2 cellular contexts compared by ENCODE assay signal in the genomic region with DNA sequence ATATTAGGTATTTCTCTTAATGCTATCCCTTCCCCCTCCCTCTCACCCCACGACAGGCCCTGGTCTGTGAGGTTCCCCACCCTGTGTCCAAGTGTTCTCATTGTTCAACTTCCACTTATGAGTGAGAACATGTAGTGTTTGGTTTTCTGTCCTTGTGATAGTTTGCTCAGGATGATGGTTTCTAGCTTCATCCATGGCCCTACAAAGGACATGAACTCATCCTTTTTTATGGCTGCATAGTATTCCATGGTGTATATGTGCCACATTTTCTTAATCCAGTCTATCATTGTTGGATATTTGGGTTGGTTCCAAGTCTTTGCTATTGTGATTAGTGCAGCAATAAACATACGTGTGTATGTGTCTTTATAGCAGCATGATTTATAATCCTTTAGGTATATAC. TPM values are rescaled to one million over a fixed set of nuclear protein-coding genes. Genes with fewer than 3 reads are reported as not detected.
DNase-seq lines count a peak whose midpoint lies in the region; ATAC-seq, FAIRE-seq and TF ChIP-seq lines count a peak whose summit lies in the region.
"Not testable (repeated sequence)": the region's sequence is repeated elsewhere in the genome, so short reads cannot be mapped to it uniquely, and the experiment has no call there.

No MANE protein-coding gene starts in this region.

- H3K79me2 ChIP-seq in K562 (ENCODE audit: control insufficient read depth, insufficient read depth, low read length), result not testable (repeated sequence)

- WGBS in K562 (ENCODE audit: insufficient coverage, low coverage, missing lambda C conversion rate), result 82% methylated on average over 2 of the region's 2 CpGs

- not testable (repeated sequence) for H3K9me3 ChIP-seq in HEK293 (ENCODE audit: control insufficient read depth, insufficient read depth, low read depth, low read length); K562 (replicated peaks; ENCODE audit: control insufficient read depth, insufficient read depth, low read depth, low read length)

- CTCF ChIA-PET in HEK293 (lab: Yijun Ruan, JAX), result interaction anchor here (0.6 to 1.2 kb wide), 2 partner anchors 11 to 52 kb away, joined by 3 to 4 read pairs; no protein-coding TSS in a partner anchor
- CTCF ChIA-PET in K562 (lab: Yijun Ruan, JAX; ENCODE audit: low intra/inter-chr PET ratio), result not testable (repeated sequence)

- not testable (repeated sequence) for TF ChIP-seq POLR2A in K562 (conservative IDR thresholded peaks at IDR 0.05)

- intact Hi-C loops in K562 (cut with micrococcal nuclease), result not testable (repeated sequence)

- FAIRE-seq in K562 (lab: Jason Lieb, UNC), result not testable (repeated sequence)

- H3K4me2 ChIP-seq in K562 (ENCODE audit: insufficient read depth, low read length), result not testable (repeated sequence)

- not testable (repeated sequence) for TF ChIP-seq RAD21 in K562 (CRISPR knock-in tag; conservative IDR thresholded peaks at IDR 0.05 in 1 of 2, IDR thresholded peaks at IDR 0.05 in 1 of 2)

- TF ChIP-seq EP300 in K562 (IDR thresholded peaks at IDR 0.05; ENCODE audit: low read length), result not testable (repeated sequence)

- not testable (repeated sequence) for H4K20me1 ChIP-seq in K562 (replicated peaks; ENCODE audit: control insufficient read depth, insufficient read depth, low read length)

- not testable (repeated sequence) for DNase-seq in K562 (ENCODE audit: extremely low read depth in 1 of 4, low spot score in 3 of 4)

- ATAC-seq in K562, result not testable (repeated sequence)

- not testable (repeated sequence) for H3K4me1 ChIP-seq in HEK293 (ENCODE audit: control insufficient read depth, insufficient read depth, low read length); K562 (replicated peaks in 1 of 2; ENCODE audit: control insufficient read depth in 2 of 2, insufficient read depth in 2 of 2, low read length in 2 of 2)

- TF ChIP-seq CTCF in HEK293 (tag by site-specific recombination; IDR thresholded peaks at IDR 0.05); K562 (IDR thresholded peaks at IDR 0.05 in 2 of 3, conservative IDR thresholded peaks at IDR 0.05 in 1 of 3; ENCODE audit: insufficient read depth in 2 of 3, low read depth in 1 of 3, low read length in 3 of 3): not testable (repeated sequence)

- POLR2A ChIA-PET in HEK293 (lab: Yijun Ruan, JAX); K562 (lab: Yijun Ruan, JAX): not testable (repeated sequence)

- not testable (repeated sequence) for BruUV-seq in K562 (replicated peaks; lab: Mats Ljungman, UMichigan)

- H2AFZ ChIP-seq in K562 (ENCODE audit: low read depth, low read length), result not testable (repeated sequence)

- in situ Hi-C loops in K562 (cut with MboI), result not testable (repeated sequence)

- not testable (repeated sequence) for H3K27me3 ChIP-seq in K562 (ENCODE audit: control insufficient read depth in 2 of 2, insufficient read depth in 2 of 2, low read length in 2 of 2)

- not testable (repeated sequence) for H3K4me3 ChIP-seq in HEK293 (ENCODE audit: low read depth, low read length); K562

- H3K36me3 ChIP-seq in HEK293 (ENCODE audit: control insufficient read depth in 2 of 2, insufficient read depth in 1 of 2, low read length in 2 of 2) (peaks cover 0 to 19% of the 10 kb centered on the region in 2 experiments; a peak in 2 of 3 replicates), K562 (ENCODE audit: control insufficient read depth, insufficient read depth, low read length) (peaks cover 23% of the 10 kb centered on the region; the same call in 2 of the 3 replicates)

- H3K9me1 ChIP-seq in K562 (ENCODE audit: control insufficient read depth, insufficient read depth, low read length), result not testable (repeated sequence)

- not testable (repeated sequence) for H3K27ac ChIP-seq in HEK293 (ENCODE audit: extremely low read depth, low read depth, low read length); K562 (ENCODE audit: extremely low read depth, low read depth, low read length)

- H3K9ac ChIP-seq in K562 (ENCODE audit: insufficient read depth in 1 of 2, low read depth in 2 of 2, low read length in 2 of 2), result not testable (repeated sequence)

TF ChIP-seq in HEK293, 187 proteins besides CTCF, POLR2A, EP300 and RAD21:
- peak; percentile 87 for TF ChIP-seq ZNF146 (tag by site-specific recombination; IDR thresholded peaks at IDR 0.05)

TF ChIP-seq in K562, 482 proteins besides CTCF, POLR2A, EP300 and RAD21:
- TF ChIP-seq ZNF146 (CRISPR knock-in tag; IDR thresholded peaks at IDR 0.05; ENCODE audit: unreplicated experiment) (peak; percentile 72), BCOR (IDR thresholded peaks at IDR 0.05) (peak; percentile 48; the same call in 1 of the 2 replicates), KDM1A (IDR thresholded peaks at IDR 0.05) (peak; percentile 11 to 32; a peak in 1 of 4 replicates)

RNA-seq across cellular contexts. Expression of gene TMEM38B, which starts 37.1 kb away (rescaled TPM):
- 41.8 and 56.7 TPM in 2 replicates for total RNA-seq in K562 (2011; cell fraction: chromatin; rRNA removed; ENCODE audit: low replicate concordance)
- total RNA-seq in K562 (2011; cell fraction: nucleolus; rRNA removed), result 52.4 and 57.4 TPM in 2 replicates
- 60.9 and 68.8 TPM in 2 replicates for total RNA-seq in K562 (2011; cell fraction: nucleoplasm; rRNA removed)
- 37.1 and 38.5 TPM in 2 replicates for total RNA-seq in K562 (2014; rRNA removed)
- 37.0 and 39.7 TPM in 2 replicates for total RNA-seq in K562 (2014; rRNA removed; fragmentation: Illumina TruSeq; extraction: Trizol)
- total RNA-seq in K562 (2015; rRNA removed; fragmentation: Illumina TruSeq; extraction: Trizol), result 22.3 and 26.0 TPM in 2 replicates
- 46.3 and 52.9 TPM in 2 replicates for total RNA-seq in K562 (2021)
- polyA plus RNA-seq in K562 (2011; rRNA removed), result 42.1 and 54.9 TPM in 2 replicates
- polyA plus RNA-seq in K562 (2011; cell fraction: cytosol; rRNA removed), result 27.6 and 38.7 TPM in 2 replicates
- 13.4 and 15.0 TPM in 2 replicates for polyA plus RNA-seq in K562 (2011; cell fraction: nucleus; rRNA removed)
- 22.3 and 31.3 TPM in 2 replicates for polyA plus RNA-seq in K562 (2012)
- polyA plus RNA-seq in K562 (2014; fragmentation: Illumina TruSeq; extraction: Trizol), result 26.6 and 34.6 TPM in 2 replicates
- 10 to 100 TPM; 42.0 to 57.5 TPM for polyA plus RNA-seq in K562 (2014; fragmentation: Nextera tagmentation; extraction: Ambion mirVana)
- polyA plus RNA-seq in K562 (2014; rRNA removed), result 26.4 and 30.9 TPM in 2 replicates
- polyA minus RNA-seq in K562 (2011; rRNA and poly(A)+ RNA removed), result 61.1 and 62.1 TPM in 2 replicates
- polyA minus RNA-seq in K562 (2011; cell fraction: cytosol; rRNA and poly(A)+ RNA removed), result 45.0 and 51.4 TPM in 2 replicates
- polyA minus RNA-seq in K562 (2011; cell fraction: nucleus; rRNA and poly(A)+ RNA removed), result 42.4 and 53.4 TPM in 2 replicates
